11 cellular contexts compared by ENCODE assay signal in the genomic region with DNA sequence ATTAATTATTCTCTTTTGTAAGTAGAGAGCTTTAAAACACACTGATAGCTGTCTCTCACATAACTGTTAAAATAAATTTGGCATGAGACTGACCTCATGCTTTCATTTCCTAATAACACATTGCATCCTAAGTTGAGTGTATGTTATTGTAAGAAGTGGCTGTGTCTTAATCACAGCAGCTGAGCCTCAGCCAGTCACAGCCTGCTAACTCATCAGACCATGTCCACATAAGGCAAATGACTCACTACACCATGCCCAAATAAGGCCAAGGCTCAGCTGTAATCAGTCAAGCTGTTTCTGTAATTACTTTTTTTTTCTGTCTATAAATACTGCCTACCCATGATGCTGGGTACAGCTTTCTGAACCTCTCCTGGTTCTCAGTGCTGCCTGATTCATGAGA.
A peak's percentile ranks its signal among the peaks of the same experiment; 100 is the strongest.
DNase-seq lines count a peak whose midpoint lies in the region; ATAC-seq, FAIRE-seq and TF ChIP-seq lines count a peak whose summit lies in the region.
"Had no signal": no experiment of that assay in that cellular context is flagged by ENCODE, and none has a peak within 500 bp of the region (broad histone marks: within the 10 kb centered on the region; RNA-seq: fewer than 3 reads in every experiment).

No MANE protein-coding gene starts in this region.

- no peak overlapping the region for H3K27ac Mint-ChIP-seq in activated CD4-positive, alpha-beta memory T cell treated with anti-CD3 and anti-CD28 coated beads for 36 hours
- no peak overlapping the region for H3K27ac Mint-ChIP-seq in activated CD8-positive, alpha-beta T cell treated with anti-CD3 and anti-CD28 coated beads, Interleukin-2, amount 10 ng/mL, durations not matched to agents 7 days and 5 days

- no peak for TF ChIP-seq CTCF in foreskin fibroblast (IDR thresholded peaks at IDR 0.05; ENCODE audit: low read depth, low read length)

- ATAC-seq in HG02623 (IDR thresholded peaks at IDR 0.05; ENCODE audit: unreplicated experiment) (peak; percentile 52), sciatic nerve (no peak)
- no peak for ATAC-seq in activated CD8-positive, alpha-beta T cell treated with anti-CD3 and anti-CD28 coated beads, Interleukin-2, amount 10 ng/mL, durations not matched to agents 7 days and 5 days

- no peaks in the 10 kb centered on the region for H3K36me3 Mint-ChIP-seq in activated CD4-positive, alpha-beta memory T cell treated with anti-CD3 and anti-CD28 coated beads for 36 hours
- H3K36me3 Mint-ChIP-seq in activated CD8-positive, alpha-beta T cell treated with anti-CD3 and anti-CD28 coated beads, Interleukin-2, amount 10 ng/mL, durations not matched to agents 7 days and 5 days (ENCODE audit: low read depth) = no peaks in the 10 kb centered on the region

- H3K9me3 ChIP-seq in small intestine (ENCODE audit: control insufficient read depth, low read depth) = no peaks in the 10 kb centered on the region
- H3K9me3 ChIP-seq: Caco-2, neutrophil had no signal

- no peaks in the 10 kb centered on the region for H3K4me1 ChIP-seq in small intestine (ENCODE audit: control insufficient read depth in 2 of 2, insufficient read depth in 1 of 2, low read depth in 1 of 2, low read length in 1 of 2)
- H3K4me1 ChIP-seq: ascending aorta had no signal

- H3K4me3 ChIP-seq in foreskin fibroblast (ENCODE audit: low read depth in 1 of 2, low read length in 2 of 2) (no peak overlapping the region), small intestine (ENCODE audit: low read depth in 1 of 2, low read length in 2 of 2) (no peak overlapping the region)
- H3K4me3 ChIP-seq: ascending aorta had no signal

- H3K4me3 Mint-ChIP-seq in activated CD4-positive, alpha-beta memory T cell treated with anti-CD3 and anti-CD28 coated beads for 36 hours = no peak overlapping the region
- H3K4me3 Mint-ChIP-seq in activated CD8-positive, alpha-beta T cell treated with anti-CD3 and anti-CD28 coated beads, Interleukin-2, amount 10 ng/mL, durations not matched to agents 7 days and 5 days = no peak overlapping the region

- H3K27me3 Mint-ChIP-seq in activated CD4-positive, alpha-beta memory T cell treated with anti-CD3 and anti-CD28 coated beads for 36 hours = no peaks in the 10 kb centered on the region
- no peaks in the 10 kb centered on the region for H3K27me3 Mint-ChIP-seq in activated CD8-positive, alpha-beta T cell treated with anti-CD3 and anti-CD28 coated beads, Interleukin-2, amount 10 ng/mL, durations not matched to agents 7 days and 5 days (ENCODE audit: low read depth)

- intact Hi-C loops in activated CD4-positive, alpha-beta memory T cell treated with anti-CD3 and anti-CD28 coated beads for 36 hours (cut with micrococcal nuclease) = no loop called here
- intact Hi-C loops in sciatic nerve (cut with DNase I) = no loop called here

- H3K9me3 Mint-ChIP-seq in activated CD4-positive, alpha-beta memory T cell treated with anti-CD3 and anti-CD28 coated beads for 36 hours = peaks cover 10% of the 10 kb centered on the region
- no peaks in the 10 kb centered on the region for H3K9me3 Mint-ChIP-seq in activated CD8-positive, alpha-beta T cell treated with anti-CD3 and anti-CD28 coated beads, Interleukin-2, amount 10 ng/mL, durations not matched to agents 7 days and 5 days (ENCODE audit: insufficient read depth)

- no peak overlapping the region for H3K27ac ChIP-seq in small intestine (ENCODE audit: low read depth in 1 of 2, low read length in 1 of 2)
- H3K27ac ChIP-seq: ascending aorta, neutrophil had no signal

- H3K4me1 Mint-ChIP-seq in activated CD4-positive, alpha-beta memory T cell treated with anti-CD3 and anti-CD28 coated beads for 36 hours (ENCODE audit: low read depth) = no peaks in the 10 kb centered on the region
- H3K4me1 Mint-ChIP-seq in activated CD8-positive, alpha-beta T cell treated with anti-CD3 and anti-CD28 coated beads, Interleukin-2, amount 10 ng/mL, durations not matched to agents 7 days and 5 days (ENCODE audit: low read depth) = no peaks in the 10 kb centered on the region

- DNase-seq in GM03348 (ENCODE audit: low spot score) = peak; percentile 17
- peak; percentile 1 for DNase-seq in NCI-H69 (lab: John Stamatoyannopoulos, UW)
- DNase-seq in foreskin fibroblast = peak; percentile 2 to 18
- no peak for DNase-seq in activated CD4-positive, alpha-beta memory T cell treated with anti-CD3 and anti-CD28 coated beads for 36 hours
- DNase-seq in small intestine = no peak
- no peak for DNase-seq in activated CD8-positive, alpha-beta T cell treated with anti-CD3 and anti-CD28 coated beads, Interleukin-2, amount 10 ng/mL, durations not matched to agents 7 days and 5 days
- DNase-seq in sciatic nerve (ENCODE audit: low spot score) = no peak
- DNase-seq: Caco-2 had no signal

- CTCF ChIA-PET in activated CD4-positive, alpha-beta memory T cell treated with anti-CD3 and anti-CD28 coated beads for 36 hours (lab: Charles Lee) = no interaction called here
- CTCF ChIA-PET in activated CD8-positive, alpha-beta T cell treated with anti-CD3 and anti-CD28 coated beads, Interleukin-2, amount 10 ng/mL, durations not matched to agents 7 days and 5 days (lab: Charles Lee) = no interaction called here

- H3K27me3 ChIP-seq in small intestine (ENCODE audit: control insufficient read depth in 2 of 2, insufficient read depth in 2 of 2, low read length in 2 of 2) = no peaks in the 10 kb centered on the region
- H3K27me3 ChIP-seq: ascending aorta, neutrophil had no signal

- FAIRE-seq in small intestine (lab: Jason Lieb, UNC) = no peak

- POLR2A ChIA-PET in activated CD4-positive, alpha-beta memory T cell treated with anti-CD3 and anti-CD28 coated beads for 36 hours (lab: Charles Lee) = no interaction called here
- POLR2A ChIA-PET in activated CD8-positive, alpha-beta T cell treated with anti-CD3 and anti-CD28 coated beads, Interleukin-2, amount 10 ng/mL, durations not matched to agents 7 days and 5 days (lab: Charles Lee) = no interaction called here

- no peaks in the 10 kb centered on the region for H3K36me3 ChIP-seq in small intestine (ENCODE audit: control insufficient read depth in 2 of 2, insufficient read depth in 2 of 2, low read length in 2 of 2)
- H3K36me3 ChIP-seq: ascending aorta, neutrophil had no signal

Comparison
In these comparisons a context has a peak if more than half of its experiments do, and no peak if none do; other contexts are left out.
1. DNase-seq: peak in GM03348 (single experiment), NCI-H69 (single experiment) and foreskin fibroblast (2 of 2); none in activated CD4-positive, alpha-beta memory T cell treated with anti-CD3 and anti-CD28 coated beads for 36 hours (single experiment), small intestine (single experiment), activated CD8-positive, alpha-beta T cell treated with anti-CD3 and anti-CD28 coated beads, Interleukin-2, amount 10 ng/mL, durations not matched to agents 7 days and 5 days (single experiment) and sciatic nerve (single experiment).